ENCODE assay signal across 12 cellular contexts in the genomic region with DNA sequence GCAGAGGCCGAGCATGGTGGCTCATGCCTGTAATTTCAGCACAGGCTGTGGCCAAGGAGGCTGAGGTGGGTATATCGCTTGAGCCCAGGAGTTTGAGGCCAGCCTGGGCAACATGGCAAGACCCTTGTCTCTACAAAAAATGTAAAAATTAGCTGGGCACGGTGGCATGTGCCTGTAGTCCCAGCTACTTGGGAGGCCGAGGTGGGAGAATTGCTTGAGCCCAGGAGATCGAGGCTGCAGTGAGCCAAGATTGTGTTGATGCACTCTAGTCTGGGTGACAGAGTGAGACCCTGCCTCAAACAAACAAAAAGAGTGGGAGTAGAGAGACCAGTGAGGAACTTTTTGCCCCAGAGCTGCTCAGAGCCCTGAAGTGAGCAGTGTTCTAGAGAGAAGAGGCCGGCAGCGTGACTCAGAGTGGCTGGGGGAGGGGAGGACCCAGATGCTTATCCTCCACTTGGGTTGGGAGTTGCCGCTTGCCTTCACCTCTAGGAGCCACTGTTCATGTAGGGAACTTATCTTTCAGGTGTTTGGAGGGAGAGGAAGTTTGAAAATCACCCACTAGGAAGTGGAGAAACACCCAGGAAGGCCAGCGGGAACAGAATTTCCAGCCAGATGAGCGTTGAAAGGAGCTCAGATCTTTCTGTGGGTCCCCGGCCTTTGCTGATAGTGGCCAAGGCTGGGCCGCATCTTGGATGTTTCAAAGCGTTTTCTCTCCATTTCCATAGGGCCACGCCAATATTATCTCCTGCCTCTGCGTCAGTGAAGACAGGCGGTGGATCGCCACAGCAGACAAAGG. TPM values are rescaled to one million over a fixed set of nuclear protein-coding genes. Genes with fewer than 3 reads are reported as not detected.
DNase-seq lines count a peak whose midpoint lies in the region; FAIRE-seq and TF ChIP-seq lines count a peak whose summit lies in the region.
"Had no signal": no experiment of that assay in that cellular context is flagged by ENCODE, and none has a peak within 500 bp of the region (broad histone marks: within the 10 kb centered on the region; RNA-seq: fewer than 3 reads in every experiment).

No MANE protein-coding gene starts in this region.

- H3K9ac ChIP-seq in H9 (ENCODE audit: extremely low read depth, insufficient read length, low read length) (no peak overlapping the region), H1 (replicated peaks in 1 of 4; ENCODE audit: extremely low read depth in 1 of 4, low read depth in 3 of 4, low read length in 3 of 4) (peak overlapping the region in 2 of 4 experiments; percentile 11 to 13; a peak in 3 of 7 replicates)

- H3K79me1 ChIP-seq in H9 (ENCODE audit: insufficient read depth, low read depth, low read length, poor library complexity, severe bottlenecking) (no peaks in the 10 kb centered on the region), H1 (ENCODE audit: low read depth, low read length) (no peaks in the 10 kb centered on the region)

- H3K23ac ChIP-seq in H9 (ENCODE audit: insufficient read length, low read depth, low read length), result no peak overlapping the region
- no peak overlapping the region for H3K23ac ChIP-seq in H1 (ENCODE audit: insufficient read length)

- H2BK15ac ChIP-seq in H9 (ENCODE audit: low read depth, low read length), result no peak overlapping the region
- peak overlapping the region; percentile 74; the same call in 1 of the 2 replicates for H2BK15ac ChIP-seq in H1 (ENCODE audit: low read length)

- H3K36me3 ChIP-seq in H1 (ENCODE audit: control insufficient read depth in 2 of 4, insufficient read depth in 4 of 4, low read length in 3 of 4), result no peaks in the 10 kb centered on the region
- H3K36me3 ChIP-seq in mesodermal cell (ENCODE audit: control insufficient read depth, insufficient read depth, low read length), result peaks cover 10% of the 10 kb centered on the region
- H3K36me3 ChIP-seq: heart left ventricle had no signal

- H3K23me2 ChIP-seq in H9 (ENCODE audit: insufficient read length, low read depth, low read length, poor library complexity, severe bottlenecking), result no peaks in the 10 kb centered on the region
- H3K23me2 ChIP-seq in H1 (ENCODE audit: low read depth, low read length), result no peaks in the 10 kb centered on the region

- no peak overlapping the region for H4K91ac ChIP-seq in H9 (ENCODE audit: insufficient read length, low read depth, low read length)
- H4K91ac ChIP-seq in H1 (replicated peaks; ENCODE audit: insufficient read length, low read length), result no peak overlapping the region

- no peaks in the 10 kb centered on the region for H3K27me3 Mint-ChIP-seq in H9 (ENCODE audit: low read depth)
- H3K27me3 Mint-ChIP-seq: activated naive CD8-positive, alpha-beta T cell treated with anti-CD3 and anti-CD28 coated beads for 36 hours had no signal

- no peak overlapping the region for H2BK5ac ChIP-seq in H9 (ENCODE audit: insufficient read length, low read length)
- peak overlapping the region; percentile 75 for H2BK5ac ChIP-seq in H1 (ENCODE audit: low read depth, low read length)

- no peak overlapping the region for H2BK120ac ChIP-seq in H9 (ENCODE audit: low read depth, low read length, poor library complexity, severe bottlenecking)
- H2BK120ac ChIP-seq in H1 (replicated peaks; ENCODE audit: low read depth, low read length), result no peak overlapping the region

- H3K36me3 Mint-ChIP-seq in H9 (ENCODE audit: insufficient read depth in 1 of 3, low read depth in 3 of 3), result peaks cover 4 to 8% (median 8%) of the 10 kb centered on the region in 3 experiments; a peak in 6 of 7 replicates

- POLR2A ChIA-PET in H1 (lab: Charles Lee; ENCODE audit: partially characterized antibody), result interaction anchor here (0.8 to 1.2 kb wide), 4 partner anchors 8 to 145 kb away, joined by 3 to 5 read pairs (median 3); a partner anchor contains a TSS

- H3K4me3 ChIP-seq in H1 (ENCODE audit: extremely low read depth in 1 of 4, insufficient read depth in 2 of 4, low read depth in 3 of 4, low read length in 4 of 4), result no peak overlapping the region
- H3K4me3 ChIP-seq in mesodermal cell (ENCODE audit: extremely low read depth, insufficient read depth, low read length, poor library complexity, severe bottlenecking), result no peak overlapping the region
- H3K4me3 ChIP-seq: heart left ventricle, mucosa of descending colon had no signal

- TF ChIP-seq EP300 in H1 (IDR thresholded peaks at IDR 0.05; ENCODE audit: borderline replicate concordance in 1 of 2, low read depth in 2 of 2, low read length in 2 of 2), result no peak

- H4K5ac ChIP-seq in H9 (ENCODE audit: insufficient read length, low read depth, low read length), result no peak overlapping the region
- H4K5ac ChIP-seq in H1 (ENCODE audit: insufficient read length, low read depth, low read length), result peak overlapping the region; percentile 34

- FAIRE-seq in H1 (lab: Jason Lieb, UNC), result no peak

- H3K4ac ChIP-seq in H9 (ENCODE audit: low read depth, low read length), result no peak overlapping the region
- H3K4ac ChIP-seq in H1 (replicated peaks; ENCODE audit: insufficient read length, low read depth, low read length), result no peak overlapping the region

- H3K4me3 Mint-ChIP-seq in H9, result no peak overlapping the region; a peak in 1 of 5 replicates
- H3K4me3 Mint-ChIP-seq: activated naive CD8-positive, alpha-beta T cell treated with anti-CD3 and anti-CD28 coated beads for 36 hours had no signal

- no peak overlapping the region for H2BK12ac ChIP-seq in H9 (ENCODE audit: insufficient read length, low read depth, low read length)
- H2BK12ac ChIP-seq in H1 (ENCODE audit: low read depth, low read length), result peak overlapping the region; percentile 78; the same call in 1 of the 2 replicates

- H3T11ph ChIP-seq in H9 (ENCODE audit: low read length), result no peak overlapping the region

- TF ChIP-seq CTCF in H9 (conservative IDR thresholded peaks at IDR 0.05) (peak; percentile 47; the same call in 2 of the 3 replicates), H1 (IDR thresholded peaks at IDR 0.05; ENCODE audit: control extremely low read depth in 1 of 3, insufficient read depth in 1 of 3, low read depth in 1 of 3, low read length in 3 of 3) (peak; percentile 29 to 49 (median 38); a peak in 3 of 4 replicates)

- H4K20me1 ChIP-seq in H9 (ENCODE audit: control insufficient read depth, insufficient read depth, insufficient read length) (no peaks in the 10 kb centered on the region), H1 (replicated peaks in 1 of 2; ENCODE audit: control insufficient read depth in 1 of 2, insufficient read depth in 2 of 2, low read length in 2 of 2) (no peaks in the 10 kb centered on the region)

- H3K27ac ChIP-seq in H9 (ENCODE audit: insufficient read length, low read depth, low read length) (no peak overlapping the region), H1 (ENCODE audit: low read depth, low read length) (no peak overlapping the region), mesodermal cell (ENCODE audit: low read depth, low read length, severe bottlenecking) (peak overlapping the region; percentile 64)
- H3K27ac ChIP-seq: heart left ventricle had no signal

- TF ChIP-seq RAD21 in H1 (IDR thresholded peaks at IDR 0.05 in 1 of 2, conservative IDR thresholded peaks at IDR 0.05 in 1 of 2; ENCODE audit: low read depth in 2 of 2, low read length in 2 of 2), result peak in 1 of 2 experiments; percentile 53; a peak in 3 of 4 replicates

- H3K56ac ChIP-seq in H9 (ENCODE audit: insufficient read length, low read depth, low read length), result no peak overlapping the region
- no peak overlapping the region for H3K56ac ChIP-seq in H1 (replicated peaks; ENCODE audit: insufficient read length, low read depth, low read length)

- H3K14ac ChIP-seq in H9 (ENCODE audit: insufficient read depth, low read length) (0 out of 2 replicates have a peak overlapping the region, but pooled peaks have one; percentile 20), H1 (ENCODE audit: insufficient read length) (no peak overlapping the region)

- no peak overlapping the region for H2AK5ac ChIP-seq in H9 (ENCODE audit: insufficient read length, low read length)
- 0 out of 2 replicates have a peak overlapping the region, but pooled peaks have one; percentile 88 for H2AK5ac ChIP-seq in H1 (ENCODE audit: low read depth, low read length)

- H3K27ac Mint-ChIP-seq in H9, result peak overlapping the region in 1 of 3 experiments; percentile 12; a peak in 1 of 7 replicates
- H3K27ac Mint-ChIP-seq: activated naive CD8-positive, alpha-beta T cell treated with anti-CD3 and anti-CD28 coated beads for 36 hours had no signal

- no peaks in the 10 kb centered on the region for H3K79me2 ChIP-seq in H9 (ENCODE audit: insufficient read depth, low read length)
- no peaks in the 10 kb centered on the region for H3K79me2 ChIP-seq in H1 (ENCODE audit: control insufficient read depth in 1 of 2, insufficient read depth in 2 of 2, low read length in 2 of 2)

- H2BK20ac ChIP-seq in H9 (ENCODE audit: low read depth, low read length, poor library complexity, severe bottlenecking), result no peak overlapping the region
- peak overlapping the region; percentile 89 for H2BK20ac ChIP-seq in H1 (ENCODE audit: low read length)

- H2AFZ ChIP-seq in H9 (ENCODE audit: low read length) (peak overlapping the region; percentile 34), H1 (ENCODE audit: low read length) (peak overlapping the region; percentile 94)

- peaks cover 16 to 21% of the 10 kb centered on the region in 2 experiments for H3K4me1 Mint-ChIP-seq in H9

- peak overlapping the region; percentile 33 for H3K18ac ChIP-seq in H9 (ENCODE audit: insufficient read length, low read depth, low read length)
- peak overlapping the region; percentile 79; the same call in 1 of the 2 replicates for H3K18ac ChIP-seq in H1 (ENCODE audit: extremely low read depth, low read length)

- DNase-seq in H9, result peak; percentile 87
- peak; percentile 80 for DNase-seq in OCI-M1 (lab: John Stamatoyannopoulos, UW)
- DNase-seq in H1 (ENCODE audit: low read depth in 1 of 2, low spot score in 2 of 2), result peak in 1 of 2 experiments; percentile 39
- DNase-seq in NCI-H2081 treated with DMSO at 0.1 percent for 48 hours (lab: John Stamatoyannopoulos, UW), result no peak
- DNase-seq in NCI-H1417 treated with DMSO at 0.1 percent for 48 hours (lab: John Stamatoyannopoulos, UW), result no peak
- DNase-seq in NOMO-1 (lab: John Stamatoyannopoulos, UW; ENCODE audit: unreplicated experiment in 2 of 2), result no peak
- no peak for DNase-seq in NCI-H1105 treated with DMSO at 0.1 percent for 48 hours (lab: John Stamatoyannopoulos, UW)
- DNase-seq: activated naive CD8-positive, alpha-beta T cell treated with anti-CD3 and anti-CD28 coated beads for 36 hours; heart left ventricle; mucosa of descending colon; NCI-H1105 had no signal

- WGBS in H9 (ENCODE audit: extremely low coverage, insufficient read length, low lambda C conversion rate), result no CpG with 5 or more reads among the region's 17 CpGs
- 82% methylated on average over 17 of the region's 17 CpGs; no CpG with 5 or more reads in 1 of the 2 experiments for WGBS in H1 (ENCODE audit: extremely low coverage in 1 of 2, insufficient coverage in 1 of 2, insufficient read length in 1 of 2, insufficient replicate concordance in 2 of 2, low coverage in 1 of 2, low lambda C conversion rate in 2 of 2, missing lambda C conversion rate in 1 of 2), 2 experiments
- WGBS in mesodermal cell (ENCODE audit: insufficient coverage in 2 of 2), 2 experiments, result 80 to 82% methylated on average over 13 to 16 of the region's 17 CpGs

- H3K4me2 ChIP-seq in H9 (ENCODE audit: insufficient read depth, insufficient read length, low read length) (no peak overlapping the region), H1 (ENCODE audit: insufficient read depth in 1 of 2, low read depth in 2 of 2, low read length in 2 of 2) (peak overlapping the region; percentile 10 to 15; a peak in 1 of 4 replicates)

- H4K8ac ChIP-seq in H9 (replicated peaks; ENCODE audit: insufficient read length, low read depth, low read length) (no peak overlapping the region), H1 (ENCODE audit: extremely low read depth, insufficient read depth, low read length) (no peak overlapping the region; the same call in none of the 2 replicates)

- H3K27me3 ChIP-seq in H9 (ENCODE audit: insufficient read depth, low read length) (no peaks in the 10 kb centered on the region), H1 (replicated peaks in 1 of 4; ENCODE audit: control insufficient read depth in 3 of 4, extremely low read depth in 1 of 4, insufficient read depth in 3 of 4, low read length in 3 of 4) (no peaks in the 10 kb centered on the region)
- H3K27me3 ChIP-seq: heart left ventricle had no signal

- peaks cover 3 to 7% of the 10 kb centered on the region in 2 experiments; a peak in 3 of 5 replicates for H3K9me3 Mint-ChIP-seq in H9

- H3K9me3 ChIP-seq in H9 (ENCODE audit: control insufficient read depth, low read depth, low read length), result no peaks in the 10 kb centered on the region
- H3K9me3 ChIP-seq in H1 (ENCODE audit: insufficient read depth in 2 of 2, low read depth in 1 of 2, low read length in 1 of 2), result no peaks in the 10 kb centered on the region; a peak in 1 of 4 replicates
- peaks cover 3% of the 10 kb centered on the region for H3K9me3 ChIP-seq in mesodermal cell (ENCODE audit: control insufficient read depth, low read length)
- H3K9me3 ChIP-seq: mucosa of descending colon had no signal

- H3K4me1 ChIP-seq in H9 (ENCODE audit: insufficient read depth, low read length), result peaks cover 4% of the 10 kb centered on the region; the same call in 1 of the 2 replicates
- peaks cover 2 to 12% (median 6%) of the 10 kb centered on the region in 4 experiments for H3K4me1 ChIP-seq in H1 (replicated peaks in 1 of 4; ENCODE audit: control insufficient read depth in 3 of 4, insufficient read depth in 4 of 4, low read length in 3 of 4)
- H3K4me1 ChIP-seq in mesodermal cell (ENCODE audit: control insufficient read depth, insufficient read depth, low read length, poor library complexity, severe bottlenecking), result peaks cover 12% of the 10 kb centered on the region
- H3K4me1 ChIP-seq: heart left ventricle had no signal

- no peak for TF ChIP-seq POLR2A in H1 (IDR thresholded peaks at IDR 0.05; ENCODE audit: control extremely low read depth in 1 of 2, low read depth in 2 of 2, low read length in 2 of 2)

- CTCF ChIA-PET in H1 (lab: Charles Lee; ENCODE audit: partially characterized antibody), result interaction anchor here (0.5 to 2.4 kb wide), 13 partner anchors 9 to 1461 kb away, joined by 3 to 8 read pairs (median 4); a partner anchor contains a TSS

RNA-seq across cellular contexts. Expression of a gene that starts 15.3 kb away (rescaled TPM):
- 0.81 and 0.97 TPM in 2 replicates for total RNA-seq in H9 (2021)
- 2.9 and 3.3 TPM in 2 replicates for total RNA-seq in H1 (2021; fragmentation: NEBNext Ultra II Directional; extraction: Animal tissue kit (Norgen Biotek cat#: 25700))
- polyA plus RNA-seq in H1 (2011; rRNA removed), result 1.8 and 1.9 TPM in 2 replicates
- polyA plus RNA-seq in H1 (2011; cell fraction: cytosol; rRNA removed), result 2.1 TPM
- 4.9 TPM for polyA plus RNA-seq in H1 (2011; cell fraction: nucleus; rRNA removed)
- polyA plus RNA-seq in H1 (2012, experiment 1 of 2), result 1.3 to 3.1 TPM (median 2.2 TPM) in 4 replicates
- 0.89 TPM for polyA plus RNA-seq in H1 (2012, experiment 2 of 2)
- 2.7 TPM for polyA plus RNA-seq in H1 (2013, experiment 1 of 2)
- 2.4 TPM for polyA plus RNA-seq in H1 (2013, experiment 2 of 2)
- polyA minus RNA-seq in H1 (2011; rRNA and poly(A)+ RNA removed), result 5.0 and 5.4 TPM in 2 replicates
- 1.3 TPM for polyA minus RNA-seq in H1 (2011; cell fraction: cytosol; rRNA and poly(A)+ RNA removed)
- 3.1 TPM for polyA minus RNA-seq in H1 (2011; cell fraction: nucleus; rRNA and poly(A)+ RNA removed)
- 1.6 TPM for polyA plus RNA-seq in mesodermal cell (2013, experiment 1 of 2)
- polyA plus RNA-seq in mesodermal cell (2013, experiment 2 of 2), result 1.9 TPM

RNA-seq across cellular contexts. Expression of a gene that starts 45.1 kb away (rescaled TPM):
- 39.9 and 41.2 TPM in 2 replicates for total RNA-seq in H9 (2021)
- total RNA-seq in H1 (2021; fragmentation: NEBNext Ultra II Directional; extraction: Animal tissue kit (Norgen Biotek cat#: 25700)), result 28.8 and 33.1 TPM in 2 replicates
- polyA plus RNA-seq in H1 (2011; rRNA removed), result 36.1 and 38.5 TPM in 2 replicates
- 91.7 TPM for polyA plus RNA-seq in H1 (2011; cell fraction: cytosol; rRNA removed)
- 40.6 TPM for polyA plus RNA-seq in H1 (2011; cell fraction: nucleus; rRNA removed)
- polyA plus RNA-seq in H1 (2012, experiment 1 of 2), result 27.5 to 49.3 TPM (median 44.6 TPM) in 4 replicates
- 19.3 TPM for polyA plus RNA-seq in H1 (2012, experiment 2 of 2)
- 17.6 TPM for polyA plus RNA-seq in H1 (2013, experiment 1 of 2)
- polyA plus RNA-seq in H1 (2013, experiment 2 of 2), result 18.2 TPM
- 22.3 and 22.4 TPM in 2 replicates for polyA minus RNA-seq in H1 (2011; rRNA and poly(A)+ RNA removed)
- polyA minus RNA-seq in H1 (2011; cell fraction: cytosol; rRNA and poly(A)+ RNA removed), result 34.8 TPM
- polyA minus RNA-seq in H1 (2011; cell fraction: nucleus; rRNA and poly(A)+ RNA removed), result 19.6 TPM
- polyA plus RNA-seq in mesodermal cell (2013, experiment 1 of 2), result 46.7 TPM
- polyA plus RNA-seq in mesodermal cell (2013, experiment 2 of 2), result 50.5 TPM

Comparison
In these comparisons a context has a peak if more than half of its experiments do, and no peak if none do; other contexts are left out.
1. DNase-seq: peak in H9 (single experiment) and OCI-M1 (single experiment); none in NCI-H2081 treated with DMSO at 0.1 percent for 48 hours (single experiment), NCI-H1417 treated with DMSO at 0.1 percent for 48 hours (single experiment), NOMO-1 (0 of 2) and NCI-H1105 treated with DMSO at 0.1 percent for 48 hours (single experiment).